In the genomic region with DNA sequence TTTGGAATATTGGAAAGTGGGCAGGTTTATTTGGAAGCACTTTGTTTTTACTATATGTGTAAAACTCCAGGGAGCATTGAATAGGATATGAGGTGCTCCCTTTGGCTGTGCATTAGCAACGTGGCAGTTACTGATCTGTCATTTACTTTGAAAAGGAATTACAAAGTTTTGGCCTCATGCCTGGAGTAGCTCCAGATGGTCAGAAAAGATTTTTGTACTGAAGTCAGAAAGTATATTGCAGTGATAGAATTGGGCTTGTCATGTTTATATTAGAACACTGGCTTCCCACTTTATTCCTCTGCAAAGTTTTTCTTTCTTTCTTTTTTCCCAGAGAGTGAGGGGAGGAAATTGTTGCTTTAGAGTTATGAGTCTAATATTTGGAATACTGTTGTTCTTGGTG, we compare ENCODE assay signal across 11 cellular contexts. TPM values are rescaled to one million over a fixed set of nuclear protein-coding genes. Genes with fewer than 3 reads are reported as not detected.
DNase-seq lines count a peak whose midpoint lies in the region; ATAC-seq and TF ChIP-seq lines count a peak whose summit lies in the region.
"Had no signal": no experiment of that assay in that cellular context is flagged by ENCODE, and none has a peak within 500 bp of the region (broad histone marks: within the 10 kb centered on the region; RNA-seq: fewer than 3 reads in every experiment).

No MANE protein-coding gene starts in this region.

- H3K4me3 ChIP-seq in coronary artery, result peak overlapping the region; percentile 32

- peaks cover 88 to 91% of the 10 kb centered on the region in 2 donors for H3K4me1 Mint-ChIP-seq in natural killer cell

- no peak for ATAC-seq in natural killer cell
- no peak for ATAC-seq in GM21619 (IDR thresholded peaks at IDR 0.05; ENCODE audit: unreplicated experiment)

- no peaks in the 10 kb centered on the region for H3K27me3 Mint-ChIP-seq in natural killer cell (ENCODE audit: low read depth in 2 of 2)

- no peaks in the 10 kb centered on the region for H3K36me3 Mint-ChIP-seq in natural killer cell

- peak; percentile 41 for DNase-seq in D341Med (ENCODE audit: low spot score)
- DNase-seq in NCI-H2171 treated with DMSO at 0.1 percent for 48 hours (lab: John Stamatoyannopoulos, UW), result peak; percentile 64
- DNase-seq in coronary artery (ENCODE audit: low spot score), result no peak
- no peak for DNase-seq in natural killer cell
- DNase-seq in stimulated activated naive CD4-positive, alpha-beta T cell (lab: John Stamatoyannopoulos, UW), result no peak
- DNase-seq in NCI-H146 (lab: John Stamatoyannopoulos, UW), result no peak
- no peak for DNase-seq in activated CD4-positive, alpha-beta T cell treated with anti-CD3 and anti-CD28 coated beads for 1 hour
- DNase-seq: activated T-cell treated with anti-CD3 and anti-CD28 coated beads for 4 hours, KG1, midbrain had no signal

- TF ChIP-seq CTCF in coronary artery (IDR thresholded peaks at IDR 0.05) (no peak), natural killer cell (IDR thresholded peaks at IDR 0.05) (no peak)

- peak overlapping the region; percentile 5 for H3K4me3 Mint-ChIP-seq in natural killer cell

- H3K27ac Mint-ChIP-seq in natural killer cell, result peak overlapping the region; percentile 12 to 75

- intact Hi-C loops in natural killer cell (cut with micrococcal nuclease), result no loop called here

- H3K27ac ChIP-seq in coronary artery, result no peak overlapping the region

- H3K9me3 Mint-ChIP-seq in natural killer cell, result no peaks in the 10 kb centered on the region

RNA-seq across cellular contexts. Expression of a gene that starts 26.2 kb away (rescaled TPM):
- total RNA-seq in natural killer cell, result 100 to 1,000 TPM; 154 to 214 (median 206) TPM

Comparison
In these comparisons a context has a peak if more than half of its experiments do, and no peak if none do; other contexts are left out.
1. DNase-seq: peak in D341Med (single experiment) and NCI-H2171 treated with DMSO at 0.1 percent for 48 hours (single experiment); none in coronary artery (single experiment), natural killer cell (single experiment), stimulated activated naive CD4-positive, alpha-beta T cell (0 of 6), NCI-H146 (single experiment) and activated CD4-positive, alpha-beta T cell treated with anti-CD3 and anti-CD28 coated beads for 1 hour (single experiment).